In the genomic region with DNA sequence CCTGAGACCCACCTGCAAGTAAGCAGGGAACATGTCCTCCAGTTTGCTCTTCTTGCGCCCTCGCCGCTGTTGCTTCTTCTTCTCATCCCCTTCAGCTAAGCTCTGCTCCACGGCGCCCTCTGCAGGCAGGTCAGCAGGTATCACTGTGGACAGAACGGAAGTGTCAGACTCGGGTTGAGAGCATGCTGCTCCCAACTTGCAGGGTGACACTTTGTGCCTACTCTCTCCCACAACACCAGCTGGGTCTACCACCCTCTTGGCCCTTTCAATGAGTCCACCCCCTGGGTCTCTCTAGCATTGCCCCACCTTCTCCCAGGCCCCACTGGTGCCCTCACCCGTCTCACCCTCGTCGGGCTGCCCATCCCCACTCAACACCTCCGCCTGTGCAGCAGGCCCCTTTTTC, we compare ENCODE assay signal across 8 cellular contexts. TPM values are rescaled to one million over a fixed set of nuclear protein-coding genes. Genes with fewer than 3 reads are reported as not detected.
DNase-seq lines count a peak whose midpoint lies in the region; ATAC-seq, FAIRE-seq and TF ChIP-seq lines count a peak whose summit lies in the region.

No MANE protein-coding gene starts in this region.

- intact Hi-C loops in Calu3 (cut with micrococcal nuclease; ENCODE audit: unreplicated experiment), result no loop called here

- H3K4me3 Mint-ChIP-seq in Calu3 (ENCODE audit: low read depth, unreplicated experiment) (no peak overlapping the region), astrocyte (ENCODE audit: unreplicated experiment) (peak overlapping the region; percentile 47)

- no peak overlapping the region for H3K27ac ChIP-seq in KMS-11
- H3K27ac ChIP-seq in astrocyte (ENCODE audit: low read depth, low read length), result no peak overlapping the region
- no peak overlapping the region for H3K27ac ChIP-seq in iPS DF 6.9 (ENCODE audit: low read length)

- no peak for TF ChIP-seq CTCF in Calu3 (IDR thresholded peaks at IDR 0.05; ENCODE audit: unreplicated experiment)
- peak; percentile 79 for TF ChIP-seq CTCF in KMS-11 (conservative IDR thresholded peaks at IDR 0.05; ENCODE audit: low read depth, low read length)
- peak; percentile 47 for TF ChIP-seq CTCF in astrocyte (IDR thresholded peaks at IDR 0.05; ENCODE audit: insufficient read depth, low read depth, low read length)

- no peak overlapping the region for H3K27ac Mint-ChIP-seq in Calu3 (ENCODE audit: unreplicated experiment)
- H3K27ac Mint-ChIP-seq in astrocyte (ENCODE audit: unreplicated experiment), result no peak overlapping the region

- no peaks in the 10 kb centered on the region for H3K4me1 Mint-ChIP-seq in Calu3 (ENCODE audit: low read depth, unreplicated experiment)
- H3K4me1 Mint-ChIP-seq in astrocyte (ENCODE audit: low read depth, unreplicated experiment), result peaks cover 7% of the 10 kb centered on the region

- CTCF ChIA-PET in Calu3 (lab: Charles Lee), result no interaction called here

- H4K20me1 ChIP-seq in KMS-11 (ENCODE audit: insufficient read depth), result no peaks in the 10 kb centered on the region
- H4K20me1 ChIP-seq in astrocyte (ENCODE audit: insufficient read depth, low read length), result peaks cover 78% of the 10 kb centered on the region

- no peak overlapping the region for H3K9ac ChIP-seq in KMS-11
- H3K9ac ChIP-seq in astrocyte (ENCODE audit: low read length), result no peak overlapping the region

- no CpG with 5 or more reads among the region's 11 CpGs for WGBS in iPS DF 6.9 (ENCODE audit: insufficient coverage, insufficient read length)

- H3K9me3 Mint-ChIP-seq in Calu3 (ENCODE audit: low read depth, unreplicated experiment) (no peaks in the 10 kb centered on the region), astrocyte (ENCODE audit: unreplicated experiment) (no peaks in the 10 kb centered on the region)

- H3K36me3 Mint-ChIP-seq in Calu3 (ENCODE audit: insufficient read depth, unreplicated experiment) (peaks cover 48% of the 10 kb centered on the region), astrocyte (ENCODE audit: low read depth, unreplicated experiment) (peaks cover 34% of the 10 kb centered on the region)

- H3K27me3 Mint-ChIP-seq in Calu3 (ENCODE audit: unreplicated experiment), result no peaks in the 10 kb centered on the region
- H3K27me3 Mint-ChIP-seq in astrocyte (ENCODE audit: low read depth, unreplicated experiment), result no peaks in the 10 kb centered on the region

- H3K79me2 ChIP-seq in KMS-11 (ENCODE audit: insufficient read depth, low read depth) (no peaks in the 10 kb centered on the region), astrocyte (ENCODE audit: insufficient read depth, low read length) (peaks cover 20% of the 10 kb centered on the region)

- no peak for FAIRE-seq in astrocyte (lab: Jason Lieb, UNC)

- H3K4me3 ChIP-seq in KMS-11 (IDR thresholded peaks at IDR 0.05; ENCODE audit: insufficient read depth, low read depth, low read length) (no peak overlapping the region), astrocyte (ENCODE audit: insufficient read depth, low read depth, low read length) (no peak overlapping the region), iPS DF 6.9 (ENCODE audit: low read length) (no peak overlapping the region)

- BruUV-seq in Calu3 (replicated peaks; lab: Mats Ljungman, UMichigan), result TSS peak; percentile 18

- peaks cover 20% of the 10 kb centered on the region; the same call in 1 of the 2 replicates for H3K36me3 ChIP-seq in KMS-11 (ENCODE audit: insufficient read depth)
- peaks cover 56% of the 10 kb centered on the region for H3K36me3 ChIP-seq in astrocyte (ENCODE audit: insufficient read depth, low read length)
- peaks cover 72% of the 10 kb centered on the region for H3K36me3 ChIP-seq in iPS DF 6.9 (ENCODE audit: control insufficient read depth, insufficient read depth, low read length)

- no peaks in the 10 kb centered on the region for H3K9me3 ChIP-seq in astrocyte (ENCODE audit: insufficient read depth, low read depth, low read length)
- H3K9me3 ChIP-seq in iPS DF 6.9 (ENCODE audit: control insufficient read depth, insufficient read depth, low read length), result no peaks in the 10 kb centered on the region

- H3K4me1 ChIP-seq in KMS-11 (ENCODE audit: low read depth, poor library complexity, severe bottlenecking) (no peaks in the 10 kb centered on the region), astrocyte (ENCODE audit: insufficient read depth, low read length) (no peaks in the 10 kb centered on the region), iPS DF 6.9 (ENCODE audit: control insufficient read depth, insufficient read depth, low read length) (no peaks in the 10 kb centered on the region)

- H3K27me3 ChIP-seq in KMS-11 (ENCODE audit: insufficient read depth, low read depth) (no peaks in the 10 kb centered on the region), astrocyte (ENCODE audit: insufficient read depth, low read length) (no peaks in the 10 kb centered on the region), iPS DF 6.9 (ENCODE audit: control insufficient read depth, insufficient read depth, low read length) (no peaks in the 10 kb centered on the region)

- H3K4me2 ChIP-seq in KMS-11 (no peak overlapping the region), astrocyte (ENCODE audit: low read length) (no peak overlapping the region)

- H2AFZ ChIP-seq in KMS-11 (ENCODE audit: low read depth) (no peak overlapping the region), astrocyte (ENCODE audit: low read depth, low read length) (no peak overlapping the region)

- DNase-seq in Calu3 (peak; percentile 41), T-helper 9 cell (peak; percentile 87), astrocyte (ENCODE audit: low read depth) (peak; percentile 4), iPS DF 6.9 (ENCODE audit: low read depth, low spot score) (peak; percentile 25), NCI-H345 treated with DMSO at 0.1 percent for 48 hours (lab: John Stamatoyannopoulos, UW; ENCODE audit: unreplicated experiment) (no peak)
- peak; percentile 78 for DNase-seq in stimulated activated CD4-positive, alpha-beta T cell treated with anti-CD3 and anti-CD28 coated beads, Interleukin-1b, Interleukin-23, amount 100 ng/mL, for 48 hours

- no peak for ATAC-seq in GM19324 (IDR thresholded peaks at IDR 0.05; ENCODE audit: low FRiP score, unreplicated experiment)

RNA-seq across cellular contexts. Expression of gene KMT2D, which starts 16.7 kb away (rescaled TPM):
- total RNA-seq in Calu3 (2022) (72.9 and 79.7 TPM in 2 replicates), astrocyte (81.7 and 86.9 TPM in 2 replicates)

RNA-seq across cellular contexts. Expression of gene PRKAG1, which starts 25.3 kb away (rescaled TPM):
- 34.2 and 36.9 TPM in 2 replicates for total RNA-seq in Calu3 (2022)
- total RNA-seq in astrocyte, result 47.1 and 49.6 TPM in 2 replicates

RNA-seq across cellular contexts. Expression of gene RHEBL1, which starts 25.9 kb away (rescaled TPM):
- total RNA-seq in Calu3 (2022), result 2.0 and 2.6 TPM in 2 replicates
- total RNA-seq in astrocyte, result 1.3 and 1.9 TPM in 2 replicates

RNA-seq across cellular contexts. Expression of gene DDN, which starts 44.7 kb away (rescaled TPM):
- 0.12 and 0.21 TPM in 2 replicates for total RNA-seq in Calu3 (2022)
- total RNA-seq in astrocyte, result 0.50 and 0.55 TPM in 2 replicates

RNA-seq across cellular contexts. Expression of gene DHH, which starts 50.7 kb away (rescaled TPM):
- total RNA-seq in Calu3 (2022) (not detected in 2 replicates), astrocyte (0.05 and 0.16 TPM in 2 replicates)
